9 cellular contexts compared by ENCODE assay signal in the genomic region with DNA sequence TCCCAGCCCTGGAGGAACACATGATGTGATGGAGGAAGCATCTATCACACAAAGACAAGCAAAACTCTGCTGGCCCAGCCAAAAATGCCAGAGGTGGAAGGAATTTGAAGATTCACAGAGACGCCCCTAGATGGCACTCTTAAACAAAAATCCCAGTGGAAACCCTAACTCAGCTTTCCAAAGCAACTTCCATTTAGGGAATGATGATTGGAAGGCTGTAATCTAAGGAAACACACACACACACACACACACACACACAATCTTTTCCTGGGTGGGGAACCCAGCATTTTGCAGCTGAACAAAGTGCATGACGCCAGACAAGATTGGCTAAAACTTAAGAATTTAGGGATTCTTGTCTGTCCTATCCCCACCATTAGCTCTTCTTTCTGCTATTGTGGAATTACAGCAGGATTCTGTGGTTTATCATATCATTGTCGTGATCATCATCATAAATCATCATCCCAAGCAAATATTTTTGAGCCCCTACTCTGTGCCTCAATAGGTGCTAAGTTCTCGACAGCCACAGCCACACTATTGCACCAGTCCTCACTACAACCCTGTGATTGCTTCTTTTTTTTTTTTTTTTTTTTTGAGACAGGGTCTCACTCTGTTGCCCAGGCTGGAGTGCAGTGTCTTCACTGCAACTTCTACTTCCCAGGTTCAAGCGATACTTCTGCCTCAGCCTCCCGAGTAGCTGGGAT. TPM values are rescaled to one million over a fixed set of nuclear protein-coding genes. Genes with fewer than 3 reads are reported as not detected.
A peak's percentile ranks its signal among the peaks of the same experiment; 100 is the strongest.
DNase-seq lines count a peak whose midpoint lies in the region; ATAC-seq, FAIRE-seq and TF ChIP-seq lines count a peak whose summit lies in the region.
"Had no signal": no experiment of that assay in that cellular context is flagged by ENCODE, and none has a peak within 500 bp of the region (broad histone marks: within the 10 kb centered on the region; RNA-seq: fewer than 3 reads in every experiment).

No MANE protein-coding gene starts in this region.

- H3K27ac Mint-ChIP-seq in Caco-2 (ENCODE audit: unreplicated experiment): no peak overlapping the region

- no peaks in the 10 kb centered on the region for H3K9me3 ChIP-seq in Caco-2
- no peaks in the 10 kb centered on the region for H3K9me3 ChIP-seq in breast epithelium

- POLR2A ChIA-PET in Caco-2 (lab: Charles Lee) (interaction anchor here (0.7 kb wide), 1 partner anchor 203 kb away, joined by 3 read pairs; no protein-coding TSS in a partner anchor), HEK293T (lab: Yijun Ruan, JAX) (interaction anchor here (3.5 kb wide), 1 partner anchor 144 kb away, joined by 17 read pairs; no protein-coding TSS in a partner anchor)

- peak; percentile 32 to 61 for TF ChIP-seq CTCF in Caco-2 (IDR thresholded peaks at IDR 0.05; ENCODE audit: insufficient read depth in 1 of 2, low read depth in 1 of 2, low read length in 1 of 2, severe bottlenecking in 1 of 2, unreplicated experiment in 1 of 2)
- TF ChIP-seq CTCF in breast epithelium (IDR thresholded peaks at IDR 0.05): peak in 2 of 3 donors; percentile 49 to 55

- H3K27me3 Mint-ChIP-seq in Caco-2 (ENCODE audit: insufficient read depth, unreplicated experiment): no peaks in the 10 kb centered on the region

- CTCF ChIA-PET in Caco-2 (lab: Charles Lee) (interaction anchor here (0.6 to 1.2 kb wide), 9 partner anchors 32 to 164 kb away, joined by 3 to 39 read pairs (median 3); no protein-coding TSS in a partner anchor), HEK293T (lab: Yijun Ruan, JAX) (interaction anchor here (0.6 to 2.3 kb wide), 2 partner anchors 60 to 144 kb away, joined by 5 to 10 read pairs; no protein-coding TSS in a partner anchor)

- peaks cover 11% of the 10 kb centered on the region for H3K36me3 Mint-ChIP-seq in Caco-2 (ENCODE audit: insufficient read depth, unreplicated experiment)

- no peak overlapping the region for H3K27ac ChIP-seq in breast epithelium

- ATAC-seq in GM21737 (IDR thresholded peaks at IDR 0.05; ENCODE audit: unreplicated experiment) (no peak), HG02642 (IDR thresholded peaks at IDR 0.05; ENCODE audit: poor library complexity, unreplicated experiment) (no peak)

- DNase-seq in Caco-2: peak; percentile 35 to 59
- peak; percentile 75 for DNase-seq in HEK293T (ENCODE audit: extremely low spot score)
- DNase-seq in NCI-H748 (lab: John Stamatoyannopoulos, UW; ENCODE audit: unreplicated experiment): peak; percentile 64
- DNase-seq in breast epithelium (ENCODE audit: low spot score in 2 of 2): no peak
- peak; percentile 85 for DNase-seq in superior temporal gyrus (ENCODE audit: extremely low spot score)

- TF ChIP-seq POLR2A in breast epithelium (IDR thresholded peaks at IDR 0.05): no peak

- no TSS peak for BruUV-seq in Caco-2 (replicated peaks; lab: Mats Ljungman, UMichigan)

- no peaks in the 10 kb centered on the region for H3K27me3 ChIP-seq in Caco-2 (replicated peaks; ENCODE audit: control insufficient read depth, insufficient read depth, low read length)
- no peaks in the 10 kb centered on the region for H3K27me3 ChIP-seq in breast epithelium

- no peaks in the 10 kb centered on the region for H3K4me1 Mint-ChIP-seq in Caco-2 (ENCODE audit: low read depth, unreplicated experiment)

- H3K4me3 Mint-ChIP-seq in Caco-2 (ENCODE audit: unreplicated experiment): no peak overlapping the region

- H3K36me3 ChIP-seq in Caco-2 (ENCODE audit: control insufficient read depth, insufficient read depth, low read length) (no peaks in the 10 kb centered on the region), breast epithelium (no peaks in the 10 kb centered on the region)

- FAIRE-seq in islet of Langerhans (lab: Jason Lieb, UNC): peak; percentile 33

- no peaks in the 10 kb centered on the region for H3K4me1 ChIP-seq in Caco-2
- H3K4me1 ChIP-seq in breast epithelium: peaks cover 0 to 9% of the 10 kb centered on the region in 2 donors

- H3K4me3 ChIP-seq in Caco-2 (ENCODE audit: low read depth, low read length): no peak overlapping the region
- H3K4me3 ChIP-seq in breast epithelium: no peak overlapping the region

- no peaks in the 10 kb centered on the region for H3K9me3 Mint-ChIP-seq in Caco-2 (ENCODE audit: unreplicated experiment)

- intact Hi-C loops in Caco-2 (cut with micrococcal nuclease; ENCODE audit: unreplicated experiment) (loop anchor here (1.0 to 5.0 kb wide), 2 partner anchors 143 to 305 kb away; no protein-coding TSS in a partner anchor), breast epithelium (cut with DNase I; ENCODE audit: low total_unique reads) (no loop called here)

TF ChIP-seq in HEK293T, 16 proteins besides CTCF, POLR2A, EP300 and RAD21:
- TF ChIP-seq ARNT (IDR thresholded peaks at IDR 0.05) (no peak), ZNF384 (IDR thresholded peaks at IDR 0.05) (peak; percentile 55; the same call in 1 of the 2 replicates)

RNA-seq across cellular contexts. Expression of a gene that starts 1.6 kb away (rescaled TPM):
- total RNA-seq in Caco-2 (2022) (12.9 and 16.7 TPM in 2 replicates), breast epithelium (10 to 100 TPM; 49.2 to 99.4 (median 97.5) TPM)

RNA-seq across cellular contexts. Expression of a gene that starts 6.3 kb away (rescaled TPM):
- total RNA-seq in Caco-2 (2022) (4.3 and 4.4 TPM in 2 replicates), breast epithelium (under 1 TPM in 2 of 3 donors, not detected in 1; under 0.01 to 0.59 TPM)

RNA-seq across cellular contexts. Expression of a gene that starts 54.5 kb away (rescaled TPM):
- total RNA-seq in Caco-2 (2022): not detected in 2 replicates
- not detected for total RNA-seq in breast epithelium
- total RNA-seq: T-helper 2 cell treated with Interferon-gamma antibody and Interleukin-4, amounts not matched to agents 100 ng/mL and 5 ng/mL, for 36 hours had no signal

Comparison
In these comparisons a context has a peak if more than half of its experiments do, and no peak if none do; other contexts are left out.
1. DNase-seq: peak in Caco-2 (2 of 2), HEK293T (single experiment), NCI-H748 (single experiment) and superior temporal gyrus (single experiment); none in breast epithelium (0 of 2).